8 cellular contexts compared by ENCODE assay signal in the genomic region with DNA sequence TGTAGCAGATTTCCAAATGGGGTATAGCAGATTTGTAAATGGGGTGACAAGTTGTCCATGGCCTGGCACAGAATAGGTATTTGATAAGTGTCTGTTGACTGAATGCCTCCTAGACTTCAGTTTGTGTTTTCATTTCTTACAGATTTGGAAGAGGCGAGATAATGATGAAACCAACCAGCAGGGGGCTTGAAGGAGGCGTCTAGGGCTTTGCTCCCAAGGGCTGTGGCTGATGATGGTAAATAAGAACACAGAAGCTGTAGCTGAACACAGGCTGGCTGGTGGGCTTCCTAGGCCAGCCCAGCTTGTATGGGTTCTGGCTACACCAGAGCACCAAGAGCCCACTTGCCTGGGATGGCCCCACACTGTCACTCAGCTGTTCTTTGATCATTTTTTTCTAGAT. TPM values are rescaled to one million over a fixed set of nuclear protein-coding genes. Genes with fewer than 3 reads are reported as not detected.
A peak's percentile ranks its signal among the peaks of the same experiment; 100 is the strongest.
DNase-seq lines count a peak whose midpoint lies in the region; ATAC-seq and TF ChIP-seq lines count a peak whose summit lies in the region.

No MANE protein-coding gene starts in this region.

- H4K20me1 ChIP-seq in fibroblast of lung (ENCODE audit: control insufficient read depth, extremely low read depth, insufficient read depth, low read length): no peaks in the 10 kb centered on the region

- no peak overlapping the region for H3K4me2 ChIP-seq in fibroblast of lung (ENCODE audit: extremely low read depth, insufficient read depth, low read length)

- TF ChIP-seq POLR2A in testis (IDR thresholded peaks at IDR 0.05): no peak
- TF ChIP-seq POLR2A in vagina (IDR thresholded peaks at IDR 0.05): no peak

- H3K79me2 ChIP-seq in fibroblast of lung (ENCODE audit: control insufficient read depth, insufficient read depth, low read length): no peaks in the 10 kb centered on the region

- H3K27me3 ChIP-seq in fibroblast of lung (ENCODE audit: control insufficient read depth, insufficient read depth, low read length) (no peaks in the 10 kb centered on the region), testis (no peaks in the 10 kb centered on the region), vagina (no peaks in the 10 kb centered on the region)

- peaks cover 32% of the 10 kb centered on the region for H3K4me1 ChIP-seq in fibroblast of lung (ENCODE audit: control insufficient read depth, extremely low read depth, insufficient read depth, low read length)
- H3K4me1 ChIP-seq in testis: no peaks in the 10 kb centered on the region
- no peaks in the 10 kb centered on the region for H3K4me1 ChIP-seq in vagina

- no peaks in the 10 kb centered on the region for H3K9me3 ChIP-seq in fibroblast of lung (ENCODE audit: control insufficient read depth, insufficient read depth, low read depth, low read length)
- H3K9me3 ChIP-seq in testis: no peaks in the 10 kb centered on the region
- no peaks in the 10 kb centered on the region for H3K9me3 ChIP-seq in vagina

- 48 to 77% methylated on average over 2 of the region's 2 CpGs for WGBS in testis, 2 donors

- no peak overlapping the region for H3K4me3 ChIP-seq in GM12865 (ENCODE audit: low read depth, low read length)
- H3K4me3 ChIP-seq in fibroblast of lung (replicated peaks in 1 of 4; ENCODE audit: control extremely low read depth in 1 of 4, insufficient read depth in 1 of 4, low read depth in 3 of 4, low read length in 4 of 4): no peak overlapping the region
- no peak overlapping the region for H3K4me3 ChIP-seq in testis
- H3K4me3 ChIP-seq in vagina: no peak overlapping the region

- ATAC-seq in HG03175 (IDR thresholded peaks at IDR 0.05; ENCODE audit: unreplicated experiment): no peak

- intact Hi-C loops in testis (cut with DNase I; ENCODE audit: low total_unique reads) (no loop called here), vagina (cut with DNase I) (no loop called here)

- H3K9ac ChIP-seq in fibroblast of lung (ENCODE audit: insufficient read depth, low read length): no peak overlapping the region

- H3K36me3 ChIP-seq in fibroblast of lung (ENCODE audit: control insufficient read depth, insufficient read depth, low read length) (peaks cover 9% of the 10 kb centered on the region), testis (ENCODE audit: low read depth, missing control alignments) (no peaks in the 10 kb centered on the region), vagina (peaks cover 0 to 88% of the 10 kb centered on the region in 2 donors)

- H2AFZ ChIP-seq in fibroblast of lung (ENCODE audit: low read length): no peak overlapping the region

- DNase-seq in ACHN (peak; percentile 53), GM12865 (ENCODE audit: low read depth) (peak; percentile 46), RPMI8226 (peak; percentile 40), fibroblast of lung (ENCODE audit: low read depth in 2 of 2) (peak; percentile 35 to 80), testis (peak; percentile 57), vagina (ENCODE audit: extremely low spot score in 2 of 2) (no peak), midbrain (lab: John Stamatoyannopoulos, UW) (no peak)

- TF ChIP-seq CTCF in GM12865 (IDR thresholded peaks at IDR 0.05; ENCODE audit: insufficient read depth, low read depth, low read length, missing control alignments) (peak; percentile 38), fibroblast of lung (conservative IDR thresholded peaks at IDR 0.05 in 1 of 2, IDR thresholded peaks at IDR 0.05 in 1 of 2; ENCODE audit: low read depth in 1 of 2, low read length in 2 of 2) (peak; percentile 64 to 69), testis (IDR thresholded peaks at IDR 0.05) (peak; percentile 30 to 39 (median 37)), vagina (IDR thresholded peaks at IDR 0.05) (no peak)

- H3K27ac ChIP-seq in fibroblast of lung (ENCODE audit: insufficient read depth, low read length): peak overlapping the region; percentile 85
- no peak overlapping the region for H3K27ac ChIP-seq in testis
- no peak overlapping the region for H3K27ac ChIP-seq in vagina

- in situ Hi-C loops in ACHN (cut with HindIII; ENCODE audit: low pct_ligation_motif_present, low pct_unique_long_range_greater_than_20kb, low sequenced_read_pairs): no loop called here

RNA-seq across cellular contexts. Expression of a gene that starts 19.4 kb away (rescaled TPM):
- total RNA-seq in fibroblast of lung (not detected in 2 replicates), testis (under 1 TPM in 1 of 2 donors, not detected in 1; 0.25 TPM), vagina (not detected)
- polyA plus RNA-seq in fibroblast of lung (not detected in 2 replicates), testis (ENCODE audit: insufficient read depth, low read depth, low replicate concordance) (0.36 TPM)
- polyA plus RNA-seq in fibroblast of lung (2012): not detected in 2 replicates
- not detected in 2 replicates for polyA minus RNA-seq in fibroblast of lung (ENCODE audit: low replicate concordance)

RNA-seq across cellular contexts. Expression of a gene that starts 32.6 kb away (rescaled TPM):
- total RNA-seq in fibroblast of lung: 34.9 and 41.1 TPM in 2 replicates
- polyA plus RNA-seq in fibroblast of lung: 53.5 and 63.5 TPM in 2 replicates
- polyA plus RNA-seq in fibroblast of lung (2012): 39.8 and 51.6 TPM in 2 replicates
- polyA minus RNA-seq in fibroblast of lung (ENCODE audit: low replicate concordance): 36.6 and 40.1 TPM in 2 replicates
- 10 to 100 TPM; 74.9 to 96.8 TPM for total RNA-seq in testis
- polyA plus RNA-seq in testis (ENCODE audit: insufficient read depth, low read depth, low replicate concordance): 49.8 TPM
- total RNA-seq in vagina: 94.8 TPM

RNA-seq across cellular contexts. Expression of a gene that starts 36.8 kb away (rescaled TPM):
- total RNA-seq in fibroblast of lung: 16.9 and 26.1 TPM in 2 replicates
- polyA plus RNA-seq in fibroblast of lung: 11.0 and 15.4 TPM in 2 replicates
- polyA plus RNA-seq in fibroblast of lung (2012): 17.2 and 21.7 TPM in 2 replicates
- polyA minus RNA-seq in fibroblast of lung (ENCODE audit: low replicate concordance): 20.2 and 28.7 TPM in 2 replicates
- total RNA-seq in testis: 10 to 100 TPM; 22.9 to 37.6 TPM
- 55.7 TPM for polyA plus RNA-seq in testis (ENCODE audit: insufficient read depth, low read depth, low replicate concordance)
- 12.0 TPM for total RNA-seq in vagina

RNA-seq across cellular contexts. Expression of a gene that starts 45.5 kb away (rescaled TPM):
- total RNA-seq in fibroblast of lung: under 0.01 TPM in 1 of 2 replicates, not detected in the other
- polyA plus RNA-seq in fibroblast of lung: not detected in 2 replicates
- not detected in 2 replicates for polyA plus RNA-seq in fibroblast of lung (2012)
- not detected in 2 replicates for polyA minus RNA-seq in fibroblast of lung (ENCODE audit: low replicate concordance)
- 1 to 10 TPM in 1 of 2 donors, under 1 TPM in 1; 0.43 to 2.6 TPM for total RNA-seq in testis
- 2.2 TPM for polyA plus RNA-seq in testis (ENCODE audit: insufficient read depth, low read depth, low replicate concordance)
- 3.2 TPM for total RNA-seq in vagina

RNA-seq across cellular contexts. Expression of a gene that starts 46.1 kb away (rescaled TPM):
- total RNA-seq in fibroblast of lung (11.8 and 13.2 TPM in 2 replicates), testis (10 to 100 TPM; 33.1 to 44.0 TPM), vagina (22.6 TPM)
- polyA plus RNA-seq in fibroblast of lung (11.4 and 15.5 TPM in 2 replicates), testis (ENCODE audit: insufficient read depth, low read depth, low replicate concordance) (39.3 TPM)
- 14.8 and 19.3 TPM in 2 replicates for polyA plus RNA-seq in fibroblast of lung (2012)
- polyA minus RNA-seq in fibroblast of lung (ENCODE audit: low replicate concordance): 36.1 and 67.5 TPM in 2 replicates

Comparison
In these comparisons a context has a peak if more than half of its experiments do, and no peak if none do; other contexts are left out.
1. DNase-seq: peak in ACHN (single experiment), GM12865 (single experiment), RPMI8226 (single experiment), fibroblast of lung (2 of 2) and testis (single experiment); none in vagina (0 of 2) and midbrain (single experiment).
2. CTCF ChIP-seq: peak in GM12865 (single experiment), fibroblast of lung (2 of 2) and testis (3 of 3); none in vagina (0 of 3).